Comparison of ENCODE assay signal across 8 cellular contexts in the genomic region with DNA sequence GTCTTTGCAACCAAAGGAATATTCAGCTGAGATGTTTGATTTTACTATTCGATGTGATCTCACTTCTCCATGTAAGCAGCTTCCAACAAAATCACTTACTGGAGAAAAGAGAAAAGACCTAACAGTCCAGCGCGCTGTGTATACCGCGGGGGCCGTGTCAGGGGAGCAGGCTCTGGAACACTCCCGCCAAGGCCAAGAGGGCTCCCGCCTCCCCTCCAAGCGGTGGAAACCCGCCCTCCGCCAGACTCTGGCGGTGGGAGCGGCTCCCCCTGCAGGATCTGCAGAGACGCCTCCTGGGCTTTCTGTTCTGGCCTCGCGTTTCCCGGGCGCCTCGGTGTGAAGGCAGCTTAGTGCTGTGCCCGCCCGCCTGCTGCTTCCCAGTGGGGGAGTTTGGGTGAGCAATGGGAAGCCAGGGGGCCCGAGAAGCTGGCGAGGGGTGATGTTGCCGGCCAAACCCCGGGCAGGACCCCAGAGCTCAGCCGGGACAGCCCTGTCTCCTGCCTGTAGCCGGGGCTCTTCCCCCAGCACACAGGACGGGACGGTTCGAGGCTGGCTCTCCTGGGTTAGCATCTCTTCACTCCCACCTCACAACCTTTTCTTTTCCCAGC. TPM values are rescaled to one million over a fixed set of nuclear protein-coding genes. Genes with fewer than 3 reads are reported as not detected.
A peak's percentile ranks its signal among the peaks of the same experiment; 100 is the strongest.
DNase-seq lines count a peak whose midpoint lies in the region; ATAC-seq and TF ChIP-seq lines count a peak whose summit lies in the region.

No MANE protein-coding gene starts in this region.

- CTCF ChIA-PET in Calu3 (lab: Charles Lee): interaction anchor here (1.3 kb wide), 1 partner anchor 58 kb away, joined by 4 read pairs; the partner anchor contains the start of gene CCDC32

- no peak overlapping the region for H3K4me3 ChIP-seq in endodermal cell (ENCODE audit: low read length)

- peaks cover 17% of the 10 kb centered on the region for H3K4me1 Mint-ChIP-seq in Calu3 (ENCODE audit: low read depth, unreplicated experiment)
- H3K4me1 Mint-ChIP-seq in endodermal cell: peaks cover 9% of the 10 kb centered on the region
- peaks cover 23% of the 10 kb centered on the region for H3K4me1 Mint-ChIP-seq in mesothelial cell of epicardium

- peaks cover 44% of the 10 kb centered on the region for H3K27me3 ChIP-seq in endodermal cell (ENCODE audit: control insufficient read depth, insufficient read depth, low read length, poor library complexity, severe bottlenecking)

- ATAC-seq in HG02885 (IDR thresholded peaks at IDR 0.05; ENCODE audit: poor library complexity, unreplicated experiment) (peak; percentile 51), GM19467 (IDR thresholded peaks at IDR 0.05; ENCODE audit: unreplicated experiment) (no peak)

- H3K36me3 Mint-ChIP-seq in Calu3 (ENCODE audit: insufficient read depth, unreplicated experiment): peaks cover 7% of the 10 kb centered on the region
- H3K36me3 Mint-ChIP-seq in endodermal cell (ENCODE audit: low read depth): no peaks in the 10 kb centered on the region
- H3K36me3 Mint-ChIP-seq in mesothelial cell of epicardium: no peaks in the 10 kb centered on the region

- H3K9me3 ChIP-seq in endodermal cell (ENCODE audit: control insufficient read depth, low read length): no peaks in the 10 kb centered on the region

- H3K4me1 ChIP-seq in endodermal cell (ENCODE audit: control insufficient read depth, insufficient read depth, low read length): no peaks in the 10 kb centered on the region

- H3K36me3 ChIP-seq in endodermal cell (ENCODE audit: control insufficient read depth, insufficient read depth, low read length): no peaks in the 10 kb centered on the region

- TF ChIP-seq CTCF in Calu3 (IDR thresholded peaks at IDR 0.05; ENCODE audit: unreplicated experiment): no peak
- peak; percentile 89 for TF ChIP-seq CTCF in endodermal cell (conservative IDR thresholded peaks at IDR 0.05)
- TF ChIP-seq CTCF in mesothelial cell of epicardium (IDR thresholded peaks at IDR 0.05; ENCODE audit: unreplicated experiment): no peak

- H3K9me3 Mint-ChIP-seq in Calu3 (ENCODE audit: low read depth, unreplicated experiment): no peaks in the 10 kb centered on the region
- H3K9me3 Mint-ChIP-seq in endodermal cell: no peaks in the 10 kb centered on the region
- H3K9me3 Mint-ChIP-seq in mesothelial cell of epicardium: no peaks in the 10 kb centered on the region

- no peak overlapping the region for H3K9ac ChIP-seq in endodermal cell (ENCODE audit: extremely low read depth, low read length, poor library complexity, severe bottlenecking)

- intact Hi-C loops in Calu3 (cut with micrococcal nuclease; ENCODE audit: unreplicated experiment): no loop called here

- no peak overlapping the region for H3K27ac Mint-ChIP-seq in Calu3 (ENCODE audit: unreplicated experiment)
- H3K27ac Mint-ChIP-seq in endodermal cell: no peak overlapping the region
- H3K27ac Mint-ChIP-seq in mesothelial cell of epicardium: peak overlapping the region; percentile 0

- BruUV-seq in Calu3 (replicated peaks; lab: Mats Ljungman, UMichigan): no TSS peak

- DNase-seq in Calu3 (peak; percentile 74), NOMO-1 (lab: John Stamatoyannopoulos, UW; ENCODE audit: unreplicated experiment in 2 of 2) (peak; percentile 46 to 52), endodermal cell (peak; percentile 94), mesothelial cell of epicardium (ENCODE audit: low spot score in 2 of 2, unreplicated experiment in 2 of 2) (peak; percentile 65 to 77)
- peak; percentile 16 for DNase-seq in activated CD8-positive, alpha-beta memory T cell treated with anti-CD3 and anti-CD28 coated beads, Interleukin-2, amount 50 U/mL, for 1 hour (ENCODE audit: extremely low read depth)
- peak; percentile 32 for DNase-seq in stimulated activated CD8-positive, alpha-beta memory T cell treated with anti-CD3 and anti-CD28 coated beads, Interleukin-15, amount 100 ng/mL, for 1 hour (ENCODE audit: low read depth)

- no peaks in the 10 kb centered on the region for H3K27me3 Mint-ChIP-seq in Calu3 (ENCODE audit: unreplicated experiment)
- peaks cover 58% of the 10 kb centered on the region for H3K27me3 Mint-ChIP-seq in endodermal cell (ENCODE audit: insufficient read depth)
- peaks cover 11% of the 10 kb centered on the region for H3K27me3 Mint-ChIP-seq in mesothelial cell of epicardium (ENCODE audit: low read depth)

- WGBS in endodermal cell (ENCODE audit: insufficient coverage in 1 of 2, insufficient read length in 1 of 2), 2 experiments: 8 to 12% methylated on average over 5 to 30 of the region's 30 CpGs

- H3K27ac ChIP-seq in endodermal cell (ENCODE audit: low read depth, low read length): no peak overlapping the region

- H3K4me3 Mint-ChIP-seq in Calu3 (ENCODE audit: low read depth, unreplicated experiment): no peak overlapping the region
- H3K4me3 Mint-ChIP-seq in endodermal cell: peak overlapping the region; percentile 23
- H3K4me3 Mint-ChIP-seq in mesothelial cell of epicardium: peak overlapping the region; percentile 20

RNA-seq across cellular contexts. Expression of gene CHST14, which starts 36.3 kb away (rescaled TPM):
- 8.7 and 11.5 TPM in 2 replicates for total RNA-seq in Calu3 (2022)
- total RNA-seq in endodermal cell: 10 to 100 TPM; 33.7 to 43.0 TPM
- 28.5 TPM for polyA plus RNA-seq in endodermal cell (2013, experiment 1 of 2)
- 27.1 TPM for polyA plus RNA-seq in endodermal cell (2013, experiment 2 of 2)
- 39.2 to 41.9 TPM (median 40.4 TPM) in 3 replicates for total RNA-seq in mesothelial cell of epicardium

RNA-seq across cellular contexts. Expression of gene CCDC32, which starts 57.8 kb away (rescaled TPM):
- 11.4 and 13.6 TPM in 2 replicates for total RNA-seq in Calu3 (2022)
- total RNA-seq in endodermal cell: 10 to 100 TPM; 14.9 to 16.8 TPM
- polyA plus RNA-seq in endodermal cell (2013, experiment 1 of 2): 20.6 TPM
- 21.0 TPM for polyA plus RNA-seq in endodermal cell (2013, experiment 2 of 2)
- total RNA-seq in mesothelial cell of epicardium: 27.2 to 30.1 TPM (median 28.8 TPM) in 3 replicates

Comparison
In these comparisons a context has a peak if more than half of its experiments do, and no peak if none do; other contexts are left out.
1. DNase-seq: peak in every context shown above with its lines; median percentile 94 in endodermal cell; 74 in Calu3; 71 in mesothelial cell of epicardium; 49 in NOMO-1; 32 in stimulated activated CD8-positive, alpha-beta memory T cell treated with anti-CD3 and anti-CD28 coated beads, Interleukin-15, amount 100 ng/mL, for 1 hour; 16 in activated CD8-positive, alpha-beta memory T cell treated with anti-CD3 and anti-CD28 coated beads, Interleukin-2, amount 50 U/mL, for 1 hour.